In the genomic region with DNA sequence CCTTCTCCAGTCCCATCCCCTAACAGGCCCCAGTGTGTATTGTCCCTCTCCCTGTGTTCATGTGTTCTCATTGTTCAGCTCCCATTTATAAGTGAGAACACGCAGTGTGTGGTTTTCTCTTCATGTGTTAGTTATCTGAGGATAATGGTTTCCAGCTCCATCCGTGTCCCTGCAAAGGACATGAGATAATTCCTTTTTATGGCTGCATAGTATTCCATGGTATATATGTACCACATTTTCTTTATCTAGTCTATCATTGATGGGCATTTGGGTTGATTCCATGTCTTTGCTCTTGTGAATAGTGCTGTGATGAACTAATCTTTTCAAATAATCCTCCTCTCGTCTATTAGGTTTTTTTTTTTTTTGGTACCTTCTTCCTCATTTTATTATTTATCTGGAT, we compare ENCODE assay signal across 1 cellular context. TPM values are rescaled to one million over a fixed set of nuclear protein-coding genes. Genes with fewer than 3 reads are reported as not detected.
"Had no signal": no experiment of that assay in that cellular context is flagged by ENCODE, and none has a peak within 500 bp of the region (broad histone marks: within the 10 kb centered on the region; RNA-seq: fewer than 3 reads in every experiment).

No MANE protein-coding gene starts in this region.

RNA-seq across cellular contexts. Expression of a gene that starts 25.9 kb away (rescaled TPM):
- total RNA-seq: G401 had no signal
